In the genomic region with DNA sequence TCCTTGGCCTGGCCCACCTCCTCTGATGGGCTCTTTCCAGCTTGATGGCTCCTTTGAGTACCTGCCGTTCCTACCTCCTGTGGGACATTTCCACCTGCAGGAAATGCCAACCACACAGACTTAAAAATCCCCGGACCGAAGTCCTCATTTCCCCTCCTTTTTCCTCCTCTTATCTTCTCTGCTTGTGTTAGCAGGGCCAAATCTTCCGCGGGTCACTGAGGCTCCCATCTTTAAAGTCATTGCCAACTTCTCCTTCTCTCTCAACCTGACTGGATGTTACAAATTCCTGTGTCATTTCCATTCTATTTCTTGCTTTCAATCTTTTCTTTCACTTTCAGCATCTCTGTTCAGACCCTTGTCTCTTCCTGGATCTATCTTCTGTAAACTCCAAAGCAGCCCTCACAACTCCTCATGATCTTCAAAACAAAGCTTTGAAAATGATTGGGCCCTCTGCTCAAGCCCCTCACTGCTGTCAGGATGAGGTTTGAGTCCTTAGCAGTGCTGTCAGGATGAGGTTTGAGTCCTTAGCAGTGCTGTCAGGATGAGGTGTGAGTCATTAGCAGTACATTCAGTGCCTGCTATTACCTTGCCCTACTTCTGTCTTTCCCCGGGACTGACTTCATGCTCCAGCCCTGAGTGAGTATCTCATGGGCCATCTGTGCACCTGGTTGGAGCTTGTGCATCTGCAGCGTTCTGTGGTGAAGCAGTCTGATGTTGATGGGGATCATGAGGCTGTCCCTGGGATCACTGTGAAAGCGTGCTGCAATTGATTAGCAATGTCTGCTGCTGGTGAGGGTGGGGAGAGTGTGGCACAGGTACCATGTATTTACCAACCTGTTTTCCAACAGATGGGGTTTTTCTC, we compare ENCODE assay signal across 15 cellular contexts.
DNase-seq lines count a peak whose midpoint lies in the region; ATAC-seq, FAIRE-seq and TF ChIP-seq lines count a peak whose summit lies in the region.
"Had no signal": no experiment of that assay in that cellular context is flagged by ENCODE, and none has a peak within 500 bp of the region (broad histone marks: within the 10 kb centered on the region; RNA-seq: fewer than 3 reads in every experiment).

No MANE protein-coding gene starts in this region.

- H3K27me3 ChIP-seq in Loucy (ENCODE audit: insufficient read depth, low read length, poor library complexity, severe bottlenecking) (no peaks in the 10 kb centered on the region), GM12878 (replicated peaks in 1 of 2; ENCODE audit: control insufficient read depth in 2 of 2, insufficient read depth in 2 of 2, low read length in 1 of 2) (no peaks in the 10 kb centered on the region)

- peak overlapping the region; percentile 9 for H3K4me3 Mint-ChIP-seq in activated CD4-positive, alpha-beta T cell treated with anti-CD3 and anti-CD28 coated beads for 36 hours
- no peak overlapping the region for H3K4me3 Mint-ChIP-seq in endothelial cell (ENCODE audit: unreplicated experiment)
- H3K4me3 Mint-ChIP-seq: nephron had no signal

- H2AFZ ChIP-seq in Loucy (ENCODE audit: low read length) (peak overlapping the region; percentile 30; the same call in 1 of the 2 replicates), GM12878 (ENCODE audit: control insufficient read depth, low read depth, low read length) (peak overlapping the region; percentile 67)

- H3K4me2 ChIP-seq in Loucy (ENCODE audit: low read depth, low read length, poor library complexity, severe bottlenecking) (no peak overlapping the region), GM12878 (ENCODE audit: control insufficient read depth, insufficient read depth) (peak overlapping the region; percentile 67)

- H3K36me3 Mint-ChIP-seq in activated CD4-positive, alpha-beta T cell treated with anti-CD3 and anti-CD28 coated beads for 36 hours (ENCODE audit: low read depth) = no peaks in the 10 kb centered on the region
- no peaks in the 10 kb centered on the region for H3K36me3 Mint-ChIP-seq in endothelial cell (ENCODE audit: low read depth, unreplicated experiment)

- peak; percentile 91 for FAIRE-seq in GM12878 (lab: Jason Lieb, UNC)
- FAIRE-seq: kidney had no signal

- H3K79me2 ChIP-seq in Loucy (ENCODE audit: insufficient read depth, low read length) (no peaks in the 10 kb centered on the region), GM12878 (ENCODE audit: control insufficient read depth, insufficient read depth, low read length) (peaks cover 4% of the 10 kb centered on the region)

- DNase-seq in activated CD4-positive, alpha-beta T cell treated with anti-CD3 and anti-CD28 coated beads for 36 hours = peak; percentile 49
- no peak for DNase-seq in activated CD4-positive, alpha-beta T cell treated with anti-CD3 and anti-CD28 coated beads, Interleukin-2, amount 50 U/mL, for 48 hours
- DNase-seq in GM12878 (ENCODE audit: low read depth, low spot score) = no peak
- DNase-seq in sciatic nerve (ENCODE audit: low spot score) = peak; percentile 25
- no peak for DNase-seq in endothelial cell (ENCODE audit: low spot score)
- no peak for DNase-seq in 8988T
- DNase-seq in amygdala (lab: John Stamatoyannopoulos, UW) = no peak
- DNase-seq: amniotic stem cell, kidney, NCI-H1694, NCI-H748 treated with DMSO at 0.1 percent for 48 hours had no signal

- no peaks in the 10 kb centered on the region for H3K9me2 ChIP-seq in Loucy (replicated peaks; ENCODE audit: low read depth, low read length)

- 18% methylated on average over 8 of the region's 8 CpGs for WGBS in GM12878 (ENCODE audit: insufficient coverage, insufficient replicate concordance, low lambda C conversion rate, missing lambda C conversion rate)

- H4K20me1 ChIP-seq in Loucy (ENCODE audit: insufficient read depth, low read length, poor library complexity, severe bottlenecking) (no peaks in the 10 kb centered on the region), GM12878 (ENCODE audit: control insufficient read depth, insufficient read depth) (no peaks in the 10 kb centered on the region)

- no peak overlapping the region for H3K9ac ChIP-seq in Loucy (ENCODE audit: low read depth, low read length, poor library complexity, severe bottlenecking)
- H3K9ac ChIP-seq in GM12878 (ENCODE audit: control insufficient read depth, insufficient read depth, low read length) = peak overlapping the region; percentile 42; the same call in 1 of the 2 replicates

- H3K4me3 ChIP-seq in Loucy (ENCODE audit: low read length, poor library complexity, severe bottlenecking) (no peak overlapping the region), GM12878 (peak overlapping the region; percentile 54)
- H3K4me3 ChIP-seq: SK-N-MC had no signal

- no TSS peak for BruUV-seq in GM12878 (replicated peaks; lab: Mats Ljungman, UMichigan)

- CTCF ChIA-PET in activated CD4-positive, alpha-beta T cell treated with anti-CD3 and anti-CD28 coated beads for 36 hours (lab: Charles Lee) = interaction anchor here (0.6 to 3.6 kb wide), 8 partner anchors 8 to 179 kb away, joined by 3 to 23 read pairs (median 3); no protein-coding TSS in a partner anchor
- CTCF ChIA-PET in GM12878 (lab: Yijun Ruan, JAX) = interaction anchor here (0.8 to 4.2 kb wide), 6 partner anchors 9 to 180 kb away, joined by 3 to 42 read pairs (median 4); no protein-coding TSS in a partner anchor

- no peak for TF ChIP-seq CTCF in Loucy (conservative IDR thresholded peaks at IDR 0.05; ENCODE audit: low read length)
- TF ChIP-seq CTCF in GM12878 (IDR thresholded peaks at IDR 0.05 in 2 of 3, conservative IDR thresholded peaks at IDR 0.05 in 1 of 3; ENCODE audit: control insufficient read depth in 2 of 3, extremely low read depth in 1 of 3, insufficient read depth in 1 of 3, low read depth in 3 of 3, low read length in 3 of 3) = no peak
- TF ChIP-seq CTCF in endothelial cell (IDR thresholded peaks at IDR 0.05; ENCODE audit: unreplicated experiment) = no peak

- RAD21 ChIA-PET in GM12878 (lab: Charles Lee; ENCODE audit: unreplicated experiment) = interaction anchor here (0.9 to 4.8 kb wide), 5 partner anchors 10 to 180 kb away, joined by 3 to 36 read pairs (median 6); no protein-coding TSS in a partner anchor

- no peaks in the 10 kb centered on the region for H3F3A ChIP-seq in Loucy (ENCODE audit: low read depth)

- H3K27ac ChIP-seq in GM12878 (ENCODE audit: control insufficient read depth, insufficient read depth) = peak overlapping the region; percentile 63
- H3K27ac ChIP-seq: SK-N-MC had no signal

- no peak for TF ChIP-seq RAD21 in GM12878 (IDR thresholded peaks at IDR 0.05; ENCODE audit: insufficient read depth, low read depth, low read length)

- peaks cover 2% of the 10 kb centered on the region for H3K27me3 Mint-ChIP-seq in activated CD4-positive, alpha-beta T cell treated with anti-CD3 and anti-CD28 coated beads for 36 hours
- H3K27me3 Mint-ChIP-seq in endothelial cell (ENCODE audit: unreplicated experiment) = peaks cover 2% of the 10 kb centered on the region

- no peaks in the 10 kb centered on the region for H3K9me3 ChIP-seq in Loucy (ENCODE audit: insufficient read depth, low read depth, low read length)
- peaks cover 5% of the 10 kb centered on the region; the same call in 2 of the 3 replicates for H3K9me3 ChIP-seq in GM12878 (replicated peaks; ENCODE audit: control insufficient read depth, insufficient read depth, low read length)

- TF ChIP-seq POLR2A in GM12878 (IDR thresholded peaks at IDR 0.05; ENCODE audit: low read depth, low read length) = 0 out of 2 replicates have a peak, but pooled peaks have one; percentile 27

- in situ Hi-C loops in GM12878 (cut with MboI) = no loop called here

- peak overlapping the region; percentile 79 for H3K27ac Mint-ChIP-seq in activated CD4-positive, alpha-beta T cell treated with anti-CD3 and anti-CD28 coated beads for 36 hours
- no peak overlapping the region for H3K27ac Mint-ChIP-seq in endothelial cell (ENCODE audit: unreplicated experiment)
- H3K27ac Mint-ChIP-seq: nephron had no signal

- H3K4me1 ChIP-seq in Loucy (ENCODE audit: insufficient read depth, low read length, poor library complexity, severe bottlenecking) (no peaks in the 10 kb centered on the region), GM12878 (ENCODE audit: control insufficient read depth, insufficient read depth, low read length) (peaks cover 73% of the 10 kb centered on the region)

- intact Hi-C loops in activated CD4-positive, alpha-beta T cell treated with anti-CD3 and anti-CD28 coated beads for 36 hours (cut with DNase I, micrococcal nuclease) = loop anchor here (1.0 to 10.0 kb wide), 3 partner anchors 9 to 974 kb away; a partner anchor contains a TSS
- intact Hi-C loops in GM12878 (cut with micrococcal nuclease; ENCODE audit: unreplicated experiment) = no loop called here
- intact Hi-C loops in sciatic nerve (cut with DNase I) = no loop called here

- POLR2A ChIA-PET in activated CD4-positive, alpha-beta T cell treated with anti-CD3 and anti-CD28 coated beads for 36 hours (lab: Charles Lee) = interaction anchor here (0.7 to 0.8 kb wide), 2 partner anchors 9 to 10 kb away, joined by 3 to 4 read pairs; no protein-coding TSS in a partner anchor
- POLR2A ChIA-PET in GM12878 (lab: Charles Lee) = interaction anchor here (0.8 to 7.7 kb wide), 8 partner anchors 8 to 96 kb away, joined by 3 to 58 read pairs (median 4); no protein-coding TSS in a partner anchor

- SMC1A ChIA-PET in GM12878 (lab: Charles Lee; ENCODE audit: uncharacterized antibody, unreplicated experiment) = interaction anchor here (1.3 to 18.6 kb wide), 5 partner anchors 11 to 178 kb away, joined by 4 to 338 read pairs (median 72); a partner anchor contains a TSS

- no peaks in the 10 kb centered on the region for H3K36me3 ChIP-seq in Loucy (ENCODE audit: insufficient read depth, low read length)
- H3K36me3 ChIP-seq in GM12878 (ENCODE audit: control insufficient read depth in 2 of 2, insufficient read depth in 2 of 2, low read length in 1 of 2) = no peaks in the 10 kb centered on the region

- no peak for TF ChIP-seq EP300 in GM12878 (IDR thresholded peaks at IDR 0.05; ENCODE audit: borderline replicate concordance in 1 of 2, control insufficient read depth in 1 of 2, low read depth in 2 of 2, low read length in 2 of 2)

- H3K9me3 Mint-ChIP-seq in activated CD4-positive, alpha-beta T cell treated with anti-CD3 and anti-CD28 coated beads for 36 hours (ENCODE audit: low read depth) = no peaks in the 10 kb centered on the region
- H3K9me3 Mint-ChIP-seq in endothelial cell (ENCODE audit: unreplicated experiment) = no peaks in the 10 kb centered on the region
- H3K9me3 Mint-ChIP-seq: nephron had no signal

- peaks cover 45% of the 10 kb centered on the region for H3K4me1 Mint-ChIP-seq in activated CD4-positive, alpha-beta T cell treated with anti-CD3 and anti-CD28 coated beads for 36 hours
- peaks cover 5% of the 10 kb centered on the region for H3K4me1 Mint-ChIP-seq in endothelial cell (ENCODE audit: unreplicated experiment)

- ATAC-seq in activated CD4-positive, alpha-beta T cell treated with anti-CD3 and anti-CD28 coated beads for 36 hours = peak; percentile 83
- ATAC-seq in GM12878 = peak; percentile 12
- ATAC-seq in sciatic nerve = no peak
- ATAC-seq: HCT116 had no signal

TF ChIP-seq in GM12878, 131 proteins besides CTCF, POLR2A, EP300 and RAD21 (continues in another document):
- no peak for TF ChIP-seq BACH1 (IDR thresholded peaks at IDR 0.05; ENCODE audit: borderline replicate concordance)
- TF ChIP-seq NBN (IDR thresholded peaks at IDR 0.05) = no peak
- TF ChIP-seq CHD1 (IDR thresholded peaks at IDR 0.05; ENCODE audit: low read depth, low read length) = no peak

Comparison
In these comparisons a context has a peak if more than half of its experiments do, and no peak if none do; other contexts are left out.
1. DNase-seq: peak in activated CD4-positive, alpha-beta T cell treated with anti-CD3 and anti-CD28 coated beads for 36 hours (single experiment) and sciatic nerve (single experiment); none in activated CD4-positive, alpha-beta T cell treated with anti-CD3 and anti-CD28 coated beads, Interleukin-2, amount 50 U/mL, for 48 hours (0 of 2), GM12878 (single experiment), endothelial cell (single experiment), 8988T (single experiment) and amygdala (0 of 56).
2. intact Hi-C loops: an anchor here in activated CD4-positive, alpha-beta T cell treated with anti-CD3 and anti-CD28 coated beads for 36 hours (1.0 to 10.0 kb wide); none called in GM12878 and sciatic nerve.